In genomic region chr3:177237206-177237605, GRCh38 we compare ENCODE assay signal across 20 cellular contexts.
"Had no signal": no experiment of that assay in that cellular context is flagged by ENCODE, and none has a peak within 500 bp of the region (broad histone marks: within the 10 kb centered on the region; RNA-seq: fewer than 3 reads in every experiment).

No MANE protein-coding gene starts in this region.

- H3K27ac ChIP-seq: prostate gland, sigmoid colon, suprapubic skin, upper lobe of left lung had no signal

- H3K36me3 ChIP-seq: prostate gland, sigmoid colon, suprapubic skin, upper lobe of left lung had no signal

- H3K9me3 ChIP-seq: prostate gland, sigmoid colon, suprapubic skin, upper lobe of left lung had no signal

- H3K4me3 ChIP-seq: prostate gland, sigmoid colon, suprapubic skin, upper lobe of left lung had no signal

- H3K27me3 ChIP-seq: sigmoid colon, suprapubic skin, upper lobe of left lung had no signal

- H3K4me1 ChIP-seq: prostate gland, sigmoid colon, suprapubic skin, upper lobe of left lung had no signal

- DNase-seq: activated CD4-positive, alpha-beta T cell treated with anti-CD3 and anti-CD28 coated beads, Interleukin-2, amount 50 U/mL, for 4 hours; activated CD4-positive, CD25-positive, alpha-beta regulatory T cell treated with anti-CD3 and anti-CD28 coated beads, Interleukin-2, amount 50 U/mL, for 72 hours; activated gamma-delta T cell treated with Interleukin-2 at 50 U/mL for 16 hours; activated naive CD8-positive, alpha-beta T cell treated with anti-CD3 and anti-CD28 coated beads, Interleukin-2, amount 50 U/mL, for 24 hours; activated T-cell treated with anti-CD3 and anti-CD28 coated beads, Interleukin-2, amount 50 U/mL, for 48 hours; central memory CD4-positive, alpha-beta T cell; cortex of kidney; effector memory CD4-positive, alpha-beta T cell; glutamatergic neuron; immature natural killer cell; left cardiac atrium; occipital lobe; sigmoid colon; stimulated activated CD4-positive, alpha-beta T cell treated with anti-CD3 and anti-CD28 coated beads, Interleukin-12 subunit alpha, Interleukin-12 subunit beta, amount 100 ng/mL, for 4 hours; stimulated activated CD4-positive, alpha-beta T cell treated with anti-CD3 and anti-CD28 coated beads, Interleukin-2, amount 100 ng/mL, for 48 hours; stimulated activated naive CD4-positive, alpha-beta T cell treated with Interleukin-2 at 50 U/mL for 16 hours; SW 1271; upper lobe of left lung had no signal
